Comparison of ENCODE assay signal across 8 cellular contexts in genomic region chr19:11155373-11156120, GRCh38. TPM values are rescaled to one million over a fixed set of nuclear protein-coding genes. Genes with fewer than 3 reads are reported as not detected.
A peak's percentile ranks its signal among the peaks of the same experiment; 100 is the strongest.
DNase-seq lines count a peak whose midpoint lies in the region; ATAC-seq and TF ChIP-seq lines count a peak whose summit lies in the region.

SPC24 (minus strand) TSS chr19:11155782; CDS start chr19:11155776, 6 bp downstream.

- H3K27me3 Mint-ChIP-seq in CD8-positive, alpha-beta T cell (ENCODE audit: low read depth) = no peaks in the 10 kb centered on the region

- peak within 1 kb of the TSS; percentile 52 for H3K4me3 ChIP-seq in CD8-positive, alpha-beta T cell (ENCODE audit: low read depth, low read length)
- peak within 1 kb of the TSS; percentile 61 for H3K4me3 ChIP-seq in lung

- ATAC-seq in CD8-positive, alpha-beta T cell = peak; percentile 96
- ATAC-seq in GM19467 (IDR thresholded peaks at IDR 0.05; ENCODE audit: unreplicated experiment) (peak; percentile 98), lung (ENCODE audit: insufficient read depth, low FRiP score) (peak; percentile 95)

- intact Hi-C loops in CD8-positive, alpha-beta T cell (cut with DNase I, micrococcal nuclease) = loop anchor here (1.0 to 5.0 kb wide), 3 partner anchors 18 to 280 kb away; partner anchors contain the start of genes KANK2 (in 1 of the 2), ODAD3 (in 1 of the 2) and PRKCSH (in 1 of the 2)

- no peaks in the 10 kb centered on the region for H3K36me3 ChIP-seq in CD8-positive, alpha-beta T cell (ENCODE audit: insufficient read depth, low read length)
- H3K36me3 ChIP-seq in lung (ENCODE audit: control insufficient read depth in 2 of 2, insufficient read depth in 2 of 2, low read length in 2 of 2) = no peaks in the 10 kb centered on the region

- H3K27ac ChIP-seq in CD8-positive, alpha-beta T cell (ENCODE audit: low read depth, low read length) = no peak within 1 kb of the TSS
- peak within 1 kb of the TSS; percentile 32 to 62 for H3K27ac ChIP-seq in lung (ENCODE audit: low read depth in 1 of 2, low read length in 1 of 2)

- H3K9me3 ChIP-seq in CD8-positive, alpha-beta T cell (ENCODE audit: low read length) = no peaks in the 10 kb centered on the region
- H3K9me3 ChIP-seq in lung (ENCODE audit: control insufficient read depth in 2 of 2, insufficient read depth in 1 of 2, low read length in 1 of 2) = no peaks in the 10 kb centered on the region

- H3K4me3 Mint-ChIP-seq in CD8-positive, alpha-beta T cell = peak within 1 kb of the TSS; percentile 87

- H3K27me3 ChIP-seq in CD8-positive, alpha-beta T cell (ENCODE audit: insufficient read depth, low read length) = no peaks in the 10 kb centered on the region
- no peaks in the 10 kb centered on the region for H3K27me3 ChIP-seq in lung (ENCODE audit: control insufficient read depth, insufficient read depth)

- peaks cover 13% of the 10 kb centered on the region for H3K4me1 ChIP-seq in CD8-positive, alpha-beta T cell (ENCODE audit: insufficient read depth, low read length)
- peaks cover 6 to 11% of the 10 kb centered on the region in 2 donors for H3K4me1 ChIP-seq in lung (ENCODE audit: control insufficient read depth in 2 of 2, insufficient read depth in 2 of 2, low read length in 2 of 2)

- POLR2A ChIA-PET in CD8-positive, alpha-beta T cell (lab: Charles Lee) = interaction anchor here (0.7 kb wide), 1 partner anchor 66 kb away, joined by 3 read pairs; the partner anchor contains the start of gene LDLR

- H3K4me1 Mint-ChIP-seq in CD8-positive, alpha-beta T cell (ENCODE audit: low read depth) = peaks cover 14% of the 10 kb centered on the region

- CTCF ChIA-PET in CD8-positive, alpha-beta T cell (lab: Charles Lee) = interaction anchor here (1.1 to 2.3 kb wide), 3 partner anchors 17 to 145 kb away, joined by 3 to 12 read pairs (median 5); no protein-coding TSS in a partner anchor

- no peaks in the 10 kb centered on the region for H3K36me3 Mint-ChIP-seq in CD8-positive, alpha-beta T cell

- H3K9me3 Mint-ChIP-seq in CD8-positive, alpha-beta T cell = peaks cover 3% of the 10 kb centered on the region

- peak within 1 kb of the TSS; percentile 27 for H3K27ac Mint-ChIP-seq in CD8-positive, alpha-beta T cell

- no peak for TF ChIP-seq CTCF in CD8-positive, alpha-beta T cell (IDR thresholded peaks at IDR 0.05)
- no peak for TF ChIP-seq CTCF in lung (IDR thresholded peaks at IDR 0.05; ENCODE audit: control extremely low read depth, extremely low read depth)

- WGBS in lung, 2 donors = 0% methylated on average over 50 of the region's 50 CpGs

- peak; percentile 76 to 92 (median 85) for DNase-seq in CD8-positive, alpha-beta T cell
- DNase-seq in HS-27A (ENCODE audit: low read depth) (peak; percentile 94), NK-92 (lab: John Stamatoyannopoulos, UW; ENCODE audit: unreplicated experiment) (peak; percentile 37), lung (ENCODE audit: low spot score) (peak; percentile 96)
- peak; percentile 78 for DNase-seq in activated CD8-positive, alpha-beta memory T cell treated with anti-CD3 and anti-CD28 coated beads for 1 hour (ENCODE audit: extremely low read depth in 1 of 2, low read depth in 1 of 2)
- peak; percentile 82 for DNase-seq in effector CD8-positive, alpha-beta T cell (lab: John Stamatoyannopoulos, UW)
- peak; percentile 72 to 76 (median 72) for DNase-seq in stimulated activated CD4-positive, alpha-beta T cell treated with anti-CD3 and anti-CD28 coated beads, TNF-alpha, amount 100 ng/mL, for 4 hours (ENCODE audit: low read depth in 3 of 3)

RNA-seq across cellular contexts. Expression of gene SPC24, which starts in this region (rescaled TPM):
- total RNA-seq in CD8-positive, alpha-beta T cell = under 1 TPM; 0.79 to 0.86 TPM
- total RNA-seq in lung = 1 to 10 TPM; 2.5 to 5.3 TPM
- polyA plus RNA-seq in lung = 1 to 10 TPM; 1.3 to 6.5 TPM

Comparison
In these comparisons a context has a peak if more than half of its experiments do, and no peak if none do; other contexts are left out.
1. Peak in DNase-seq, ATAC-seq and H3K4me3 ChIP-seq in CD8-positive, alpha-beta T cell; RNA of the gene not detected or under 1 TPM.
2. DNase-seq: peak in every context shown above with its lines; median percentile 96 in lung; 94 in HS-27A; 85 in CD8-positive, alpha-beta T cell; 82 in effector CD8-positive, alpha-beta T cell; 78 in activated CD8-positive, alpha-beta memory T cell treated with anti-CD3 and anti-CD28 coated beads for 1 hour; 72 in stimulated activated CD4-positive, alpha-beta T cell treated with anti-CD3 and anti-CD28 coated beads, TNF-alpha, amount 100 ng/mL, for 4 hours; 37 in NK-92.